ENCODE assay signal across 23 cellular contexts in genomic region chr10:45500304-45500703, GRCh38.
"Had no signal": no experiment of that assay in that cellular context is flagged by ENCODE, and none has a peak within 500 bp of the region (broad histone marks: within the 10 kb centered on the region; RNA-seq: fewer than 3 reads in every experiment).

No MANE protein-coding gene starts in this region.

- DNase-seq: stimulated activated CD4-positive, alpha-beta T cell treated with anti-CD3 and anti-CD28 coated beads, Interleukin-2, amount 100 ng/mL, for 48 hours; stimulated activated CD4-positive, alpha-beta T cell treated with anti-CD3 and anti-CD28 coated beads, Interleukin-4, amount 100 ng/mL, for 1 hour; stimulated activated CD4-positive, alpha-beta T cell treated with anti-CD3 and anti-CD28 coated beads, Interleukin-4, amount 100 ng/mL, for 24 hours; stimulated activated CD4-positive, alpha-beta T cell treated with anti-CD3 and anti-CD28 coated beads, Interleukin-4, amount 100 ng/mL, for 4 hours; stimulated activated CD8-positive, alpha-beta memory T cell treated with anti-CD3 and anti-CD28 coated beads, Interleukin-4, amount 100 ng/mL, for 48 hours; stimulated activated naive B cell treated with anti-CD40 and anti-IgM and Interleukin-4, amounts not matched to agents 10 μg/mL and 1 μg/mL and 100 μg/mL, for 72 hours; stimulated activated naive CD4-positive, alpha-beta T cell; stimulated activated naive CD4-positive, alpha-beta T cell treated with Interleukin-2 at 50 U/mL for 16 hours; stimulated activated naive CD8-positive, alpha-beta T cell treated with anti-CD3 and anti-CD28 coated beads, Interleukin-15, amount 100 ng/mL, for 72 hours; stimulated activated naive CD8-positive, alpha-beta T cell treated with anti-CD3 and anti-CD28 coated beads, Interleukin-15, Interleukin-2, amounts not matched to agents 100 U/mL and 50 U/mL, for 24 hours; stomach; substantia nigra; testis; thyroid gland; tibial artery; transverse colon; upper lobe of left lung; upper lobe of right lung; uterus had no signal

- H3K27me3 ChIP-seq: stomach, suprapubic skin, testis, thyroid gland, tibial artery, tibial nerve, transverse colon, upper lobe of left lung, upper lobe of right lung, uterus, vagina had no signal

- H3K4me3 ChIP-seq: stomach, suprapubic skin, testis, thoracic aorta, thyroid gland, tibial artery, tibial nerve, transverse colon, upper lobe of left lung, upper lobe of right lung, uterus, vagina had no signal

- H3K27ac ChIP-seq: stomach, suprapubic skin, testis, thoracic aorta, thyroid gland, tibial artery, tibial nerve, transverse colon, upper lobe of left lung, upper lobe of right lung, uterus, vagina had no signal

- H3K9me3 ChIP-seq: suprapubic skin, testis, thyroid gland had no signal

- H3K4me1 ChIP-seq: suprapubic skin, testis, thyroid gland, tibial artery, tibial nerve, transverse colon, upper lobe of right lung, uterus, vagina had no signal

- H3K36me3 ChIP-seq: stomach, suprapubic skin, thoracic aorta, thyroid gland, tibial artery, tibial nerve, transverse colon, upper lobe of left lung, upper lobe of right lung, uterus, vagina had no signal
